Comparison of ENCODE assay signal across 10 cellular contexts in genomic region chr3:143529018-143529478, GRCh38.
DNase-seq lines count a peak whose midpoint lies in the region; ATAC-seq and TF ChIP-seq lines count a peak whose summit lies in the region.
"Had no signal": no experiment of that assay in that cellular context is flagged by ENCODE, and none has a peak within 500 bp of the region (broad histone marks: within the 10 kb centered on the region; RNA-seq: fewer than 3 reads in every experiment).

No MANE protein-coding gene starts in this region.

- peak; percentile 9 for DNase-seq in UCSD-AML1 (lab: John Stamatoyannopoulos, UW; ENCODE audit: unreplicated experiment)
- no peak for DNase-seq in mesothelial cell of epicardium (ENCODE audit: low spot score in 2 of 2, unreplicated experiment in 2 of 2)
- no peak for DNase-seq in activated CD8-positive, alpha-beta memory T cell treated with anti-CD3 and anti-CD28 coated beads, Interleukin-2, amount 50 U/mL, for 48 hours
- DNase-seq in superior temporal gyrus (ENCODE audit: extremely low spot score), result no peak
- no peak for DNase-seq in endothelial cell (ENCODE audit: low spot score)
- DNase-seq: WERI-Rb-1 had no signal

- H3K9me3 Mint-ChIP-seq in nephron (no peaks in the 10 kb centered on the region), mesothelial cell of epicardium (peaks cover 3% of the 10 kb centered on the region), endothelial cell (ENCODE audit: unreplicated experiment) (no peaks in the 10 kb centered on the region)

- peak overlapping the region in 2 of 3 experiments; percentile 37 to 73 for H3K27ac Mint-ChIP-seq in nephron
- H3K27ac Mint-ChIP-seq in mesothelial cell of epicardium, result no peak overlapping the region
- no peak overlapping the region for H3K27ac Mint-ChIP-seq in endothelial cell (ENCODE audit: unreplicated experiment)

- H3K36me3 Mint-ChIP-seq in nephron (ENCODE audit: low read depth) (no peaks in the 10 kb centered on the region), mesothelial cell of epicardium (no peaks in the 10 kb centered on the region), endothelial cell (ENCODE audit: low read depth, unreplicated experiment) (no peaks in the 10 kb centered on the region)

- H3K4me1 Mint-ChIP-seq in nephron (peaks cover 36% of the 10 kb centered on the region), mesothelial cell of epicardium (no peaks in the 10 kb centered on the region), endothelial cell (ENCODE audit: unreplicated experiment) (no peaks in the 10 kb centered on the region)

- no peak for TF ChIP-seq CTCF in nephron (IDR thresholded peaks at IDR 0.05; ENCODE audit: unreplicated experiment in 3 of 3)
- no peak for TF ChIP-seq CTCF in mesothelial cell of epicardium (IDR thresholded peaks at IDR 0.05; ENCODE audit: unreplicated experiment)
- no peak for TF ChIP-seq CTCF in endothelial cell (IDR thresholded peaks at IDR 0.05; ENCODE audit: unreplicated experiment)

- no peaks in the 10 kb centered on the region for H3K27me3 Mint-ChIP-seq in nephron (ENCODE audit: low read depth)
- peaks cover 11% of the 10 kb centered on the region for H3K27me3 Mint-ChIP-seq in mesothelial cell of epicardium (ENCODE audit: low read depth)
- H3K27me3 Mint-ChIP-seq in endothelial cell (ENCODE audit: unreplicated experiment), result no peaks in the 10 kb centered on the region

- ATAC-seq in GM18858 (IDR thresholded peaks at IDR 0.05; ENCODE audit: unreplicated experiment) (peak; percentile 89), HG02588 (IDR thresholded peaks at IDR 0.05; ENCODE audit: unreplicated experiment) (peak; percentile 78)
- ATAC-seq: HCT116 had no signal

- H3K4me3 Mint-ChIP-seq in nephron (no peak overlapping the region), mesothelial cell of epicardium (no peak overlapping the region), endothelial cell (ENCODE audit: unreplicated experiment) (no peak overlapping the region)

Comparison
In these comparisons a context has a peak if more than half of its experiments do, and no peak if none do; other contexts are left out.
1. H3K27ac Mint-ChIP-seq: peak in nephron (2 of 3); none in mesothelial cell of epicardium (single experiment) and endothelial cell (single experiment).